1 cellular context compared by ENCODE assay signal in genomic region chr17:29148790-29149430, GRCh38.
TF ChIP-seq lines count a peak whose summit lies in the region.

No MANE protein-coding gene starts in this region.

TF ChIP-seq in HepG2, 621 proteins besides CTCF, POLR2A, EP300 and RAD21 (continued from another document and continues in another):
- no peak for TF ChIP-seq E2F1 (CRISPR knock-in tag; IDR thresholded peaks at IDR 0.05)
- 0 out of 2 replicates have a peak, but pooled peaks have one; percentile 42 for TF ChIP-seq ZNF766 (CRISPR knock-in tag; IDR thresholded peaks at IDR 0.05; ENCODE audit: borderline replicate concordance)
- 0 out of 2 replicates have a peak, but pooled peaks have one; percentile 14 for TF ChIP-seq ZNF646 (CRISPR knock-in tag; IDR thresholded peaks at IDR 0.05)
- TF ChIP-seq REST (IDR thresholded peaks at IDR 0.05; ENCODE audit: borderline replicate concordance in 1 of 2, low read depth in 1 of 2, low read length in 2 of 2), result no peak
- peak; percentile 53 for TF ChIP-seq ZMAT3 (CRISPR knock-in tag; conservative IDR thresholded peaks at IDR 0.05)
- no peak for TF ChIP-seq SRF (IDR thresholded peaks at IDR 0.05; ENCODE audit: low read depth, low read length)
- peak; percentile 32; the same call in 1 of the 2 replicates for TF ChIP-seq SP5 (CRISPR knock-in tag; IDR thresholded peaks at IDR 0.05; ENCODE audit: borderline replicate concordance, low read depth)
- TF ChIP-seq CEBPG (CRISPR knock-in tag; IDR thresholded peaks at IDR 0.05), result no peak
- peak; percentile 60; the same call in 1 of the 2 replicates for TF ChIP-seq ZNF567 (CRISPR knock-in tag; IDR thresholded peaks at IDR 0.05; ENCODE audit: borderline replicate concordance)
- no peak for TF ChIP-seq TBL1XR1 (IDR thresholded peaks at IDR 0.05; ENCODE audit: borderline replicate concordance, low read length, partially characterized antibody)
- TF ChIP-seq ZNF777 (CRISPR knock-in tag; IDR thresholded peaks at IDR 0.05), result no peak
- 0 out of 2 replicates have a peak, but pooled peaks have one; percentile 29 for TF ChIP-seq PHF21A (CRISPR knock-in tag; IDR thresholded peaks at IDR 0.05)
- no peak for TF ChIP-seq CHCHD3 (CRISPR knock-in tag; IDR thresholded peaks at IDR 0.05)
- TF ChIP-seq ZNF740 (CRISPR knock-in tag; IDR thresholded peaks at IDR 0.05), result no peak
- TF ChIP-seq ATM (IDR thresholded peaks at IDR 0.05; ENCODE audit: borderline replicate concordance), result no peak
- no peak for TF ChIP-seq TERF1 (CRISPR knock-in tag; IDR thresholded peaks at IDR 0.05)
- peak; percentile 77; the same call in 1 of the 2 replicates for TF ChIP-seq ZNF580 (CRISPR knock-in tag; IDR thresholded peaks at IDR 0.05; ENCODE audit: borderline replicate concordance, low read depth)
- no peak for TF ChIP-seq CREB1 (IDR thresholded peaks at IDR 0.05)
- TF ChIP-seq CREB1 (CRISPR knock-in tag; IDR thresholded peaks at IDR 0.05), result no peak
- no peak for TF ChIP-seq TRIM22 (IDR thresholded peaks at IDR 0.05)
- no peak for TF ChIP-seq ZNF513 (CRISPR knock-in tag; conservative IDR thresholded peaks at IDR 0.05)
- no peak for TF ChIP-seq STAT5B (CRISPR knock-in tag; IDR thresholded peaks at IDR 0.05)
- peak; percentile 24 for TF ChIP-seq MED8 (CRISPR knock-in tag; IDR thresholded peaks at IDR 0.05; ENCODE audit: insufficient replicate concordance)
- TF ChIP-seq MBNL3 (CRISPR knock-in tag; conservative IDR thresholded peaks at IDR 0.05), result no peak
- TF ChIP-seq SRSF9 (IDR thresholded peaks at IDR 0.05; ENCODE audit: borderline replicate concordance, insufficient read depth, low read depth, low read length, poor library complexity, severe bottlenecking), result no peak
- TF ChIP-seq ZNF570 (CRISPR knock-in tag; IDR thresholded peaks at IDR 0.05; ENCODE audit: borderline replicate concordance), result no peak
- peak; percentile 58; the same call in 1 of the 2 replicates for TF ChIP-seq ZFY (CRISPR knock-in tag; IDR thresholded peaks at IDR 0.05)
- TF ChIP-seq HDAC6 (IDR thresholded peaks at IDR 0.05; ENCODE audit: low read depth, low read length), result no peak
- TF ChIP-seq CCDC6 (CRISPR knock-in tag; IDR thresholded peaks at IDR 0.05), result peak; percentile 84; the same call in 1 of the 2 replicates
- TF ChIP-seq NFRKB (IDR thresholded peaks at IDR 0.05), result no peak
- peak; percentile 44 for TF ChIP-seq PAXIP1 (CRISPR knock-in tag; conservative IDR thresholded peaks at IDR 0.05)
- TF ChIP-seq SATB2 (CRISPR knock-in tag; IDR thresholded peaks at IDR 0.05), result no peak
- no peak for TF ChIP-seq ZNF18 (CRISPR knock-in tag; IDR thresholded peaks at IDR 0.05; ENCODE audit: insufficient replicate concordance)
- 0 out of 2 replicates have a peak, but pooled peaks have one; percentile 39 for TF ChIP-seq ZNF772 (CRISPR knock-in tag; IDR thresholded peaks at IDR 0.05)
